In the genomic region with DNA sequence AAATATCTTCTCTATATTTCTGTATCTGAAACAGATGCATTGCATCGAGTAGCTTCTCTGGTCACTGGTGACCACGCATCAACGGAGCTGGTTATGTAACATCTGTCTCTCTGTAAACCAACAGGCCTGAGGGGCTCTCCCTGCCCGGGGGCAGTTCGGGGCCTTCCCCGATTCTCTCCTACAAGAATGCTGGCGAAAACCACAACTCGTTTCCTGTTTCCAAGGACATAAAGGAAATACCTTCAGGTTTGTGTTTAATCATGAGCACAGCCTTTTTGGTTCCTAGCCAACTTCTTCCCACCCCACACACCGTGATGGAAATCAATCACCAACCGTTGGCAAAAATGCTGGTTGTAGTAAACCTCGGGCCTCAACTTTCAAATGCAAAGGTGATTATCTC, we compare ENCODE assay signal across 18 cellular contexts. TPM values are rescaled to one million over a fixed set of nuclear protein-coding genes. Genes with fewer than 3 reads are reported as not detected.
A peak's percentile ranks its signal among the peaks of the same experiment; 100 is the strongest.
DNase-seq lines count a peak whose midpoint lies in the region; ATAC-seq, FAIRE-seq and TF ChIP-seq lines count a peak whose summit lies in the region.
"Had no signal": no experiment of that assay in that cellular context is flagged by ENCODE, and none has a peak within 500 bp of the region (broad histone marks: within the 10 kb centered on the region; RNA-seq: fewer than 3 reads in every experiment).

No MANE protein-coding gene starts in this region.

- no peaks in the 10 kb centered on the region for H3K27me3 ChIP-seq in vagina
- H3K27me3 ChIP-seq in small intestine (ENCODE audit: control insufficient read depth in 2 of 2, insufficient read depth in 2 of 2, low read length in 2 of 2), result no peaks in the 10 kb centered on the region
- H3K27me3 ChIP-seq: neural progenitor cell had no signal

- H3K9me3 ChIP-seq in vagina (no peaks in the 10 kb centered on the region), small intestine (ENCODE audit: control insufficient read depth, low read depth) (no peaks in the 10 kb centered on the region)
- H3K9me3 ChIP-seq: stomach had no signal

- ATAC-seq in GM18909 (IDR thresholded peaks at IDR 0.05; ENCODE audit: poor library complexity, unreplicated experiment) (peak; percentile 33), HG03432 (IDR thresholded peaks at IDR 0.05; ENCODE audit: unreplicated experiment) (peak; percentile 49), SK-N-SH treated with all-trans-retinoic acid at 6 μM for 48 hours (peak; percentile 15), left cardiac atrium (no peak)

- H3K36me3 ChIP-seq in vagina, result no peaks in the 10 kb centered on the region
- no peaks in the 10 kb centered on the region for H3K36me3 ChIP-seq in small intestine (ENCODE audit: control insufficient read depth in 2 of 2, insufficient read depth in 2 of 2, low read length in 2 of 2)
- H3K36me3 ChIP-seq: neural progenitor cell had no signal

- no peak for TF ChIP-seq CTCF in vagina (IDR thresholded peaks at IDR 0.05)

- H3K4me3 ChIP-seq in vagina, result no peak overlapping the region
- H3K4me3 ChIP-seq in small intestine (ENCODE audit: low read depth in 1 of 2, low read length in 2 of 2), result no peak overlapping the region
- H3K4me3 ChIP-seq: neural progenitor cell, stomach had no signal

- no peak for TF ChIP-seq POLR2A in vagina (IDR thresholded peaks at IDR 0.05)

- no peak for FAIRE-seq in small intestine (lab: Jason Lieb, UNC)

- intact Hi-C loops in left cardiac atrium (cut with DNase I) (no loop called here), vagina (cut with DNase I) (no loop called here)

- no peak overlapping the region for H3K27ac ChIP-seq in vagina
- no peak overlapping the region for H3K27ac ChIP-seq in small intestine (ENCODE audit: low read depth in 1 of 2, low read length in 1 of 2)
- H3K27ac ChIP-seq: neural progenitor cell, stomach, VCaP had no signal

- 56 to 77% (median 66%) methylated on average over 11 of the region's 11 CpGs for WGBS in small intestine, 3 donors

- DNase-seq in kidney tubule cell (ENCODE audit: low spot score), result peak; percentile 89
- no peak for DNase-seq in left cardiac atrium
- no peak for DNase-seq in SW480 (ENCODE audit: low spot score)
- no peak for DNase-seq in vagina (ENCODE audit: extremely low spot score in 2 of 2)
- no peak for DNase-seq in small intestine
- DNase-seq: activated CD8-positive, alpha-beta memory T cell treated with anti-CD3 and anti-CD28 coated beads for 24 hours; activated naive CD4-positive, alpha-beta T cell; DND-41; Karpas-422; NCI-H1694 treated with DMSO at 0.1 percent for 48 hours; NCI-H524 treated with DMSO at 0.1 percent for 48 hours; SHP77 treated with DMSO at 0.1 percent for 48 hours; stomach had no signal

- H3K4me1 ChIP-seq in vagina (no peaks in the 10 kb centered on the region), small intestine (ENCODE audit: control insufficient read depth in 2 of 2, insufficient read depth in 1 of 2, low read depth in 1 of 2, low read length in 1 of 2) (no peaks in the 10 kb centered on the region)
- H3K4me1 ChIP-seq: stomach had no signal

TF ChIP-seq in SK-N-SH treated with all-trans-retinoic acid at 6 μM for 48 hours, 23 proteins besides CTCF, POLR2A, EP300 and RAD21:
- no peak for TF ChIP-seq ZC3H10 (CRISPR knock-in tag; IDR thresholded peaks at IDR 0.05)
- no peak for TF ChIP-seq ARNTL (CRISPR knock-in tag; IDR thresholded peaks at IDR 0.05; ENCODE audit: borderline replicate concordance, low read depth)
- no peak for TF ChIP-seq ESRRG (CRISPR knock-in tag; IDR thresholded peaks at IDR 0.05)
- no peak for TF ChIP-seq GLIS3 (CRISPR knock-in tag; IDR thresholded peaks at IDR 0.05)
- TF ChIP-seq OSR1 (CRISPR knock-in tag; IDR thresholded peaks at IDR 0.05), result no peak
- TF ChIP-seq, protein P1, sequence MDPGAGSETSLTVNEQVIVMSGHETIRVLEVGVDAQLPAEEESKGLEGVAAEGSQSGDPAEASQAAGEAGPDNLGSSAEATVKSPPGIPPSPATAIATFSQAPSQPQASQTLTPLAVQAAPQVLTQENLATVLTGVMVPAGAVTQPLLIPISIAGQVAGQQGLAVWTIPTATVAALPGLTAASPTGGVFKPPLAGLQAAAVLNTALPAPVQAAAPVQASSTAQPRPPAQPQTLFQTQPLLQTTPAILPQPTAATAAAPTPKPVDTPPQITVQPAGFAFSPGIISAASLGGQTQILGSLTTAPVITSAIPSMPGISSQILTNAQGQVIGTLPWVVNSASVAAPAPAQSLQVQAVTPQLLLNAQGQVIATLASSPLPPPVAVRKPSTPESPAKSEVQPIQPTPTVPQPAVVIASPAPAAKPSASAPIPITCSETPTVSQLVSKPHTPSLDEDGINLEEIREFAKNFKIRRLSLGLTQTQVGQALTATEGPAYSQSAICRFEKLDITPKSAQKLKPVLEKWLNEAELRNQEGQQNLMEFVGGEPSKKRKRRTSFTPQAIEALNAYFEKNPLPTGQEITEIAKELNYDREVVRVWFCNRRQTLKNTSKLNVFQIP (CRISPR knock-in tag; IDR thresholded peaks at IDR 0.05; ENCODE audit: borderline replicate concordance, low read depth), result no peak
- TF ChIP-seq, protein P2, sequence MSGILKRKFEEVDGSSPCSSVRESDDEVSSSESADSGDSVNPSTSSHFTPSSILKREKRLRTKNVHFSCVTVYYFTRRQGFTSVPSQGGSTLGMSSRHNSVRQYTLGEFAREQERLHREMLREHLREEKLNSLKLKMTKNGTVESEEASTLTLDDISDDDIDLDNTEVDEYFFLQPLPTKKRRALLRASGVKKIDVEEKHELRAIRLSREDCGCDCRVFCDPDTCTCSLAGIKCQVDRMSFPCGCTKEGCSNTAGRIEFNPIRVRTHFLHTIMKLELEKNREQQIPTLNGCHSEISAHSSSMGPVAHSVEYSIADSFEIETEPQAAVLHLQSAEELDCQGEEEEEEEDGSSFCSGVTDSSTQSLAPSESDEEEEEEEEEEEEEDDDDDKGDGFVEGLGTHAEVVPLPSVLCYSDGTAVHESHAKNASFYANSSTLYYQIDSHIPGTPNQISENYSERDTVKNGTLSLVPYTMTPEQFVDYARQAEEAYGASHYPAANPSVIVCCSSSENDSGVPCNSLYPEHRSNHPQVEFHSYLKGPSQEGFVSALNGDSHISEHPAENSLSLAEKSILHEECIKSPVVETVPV (CRISPR knock-in tag; IDR thresholded peaks at IDR 0.05), result no peak
- TF ChIP-seq CSDC2 (CRISPR knock-in tag; IDR thresholded peaks at IDR 0.05), result no peak
- no peak for TF ChIP-seq ZNF70 (CRISPR knock-in tag; IDR thresholded peaks at IDR 0.05)
- no peak for TF ChIP-seq ISL1 (CRISPR knock-in tag; IDR thresholded peaks at IDR 0.05)
- TF ChIP-seq TOX (CRISPR knock-in tag; IDR thresholded peaks at IDR 0.05; ENCODE audit: borderline replicate concordance), result no peak
- no peak for TF ChIP-seq TCF4 (CRISPR knock-in tag; IDR thresholded peaks at IDR 0.05; ENCODE audit: borderline replicate concordance)
- TF ChIP-seq ZNF8 (CRISPR knock-in tag; IDR thresholded peaks at IDR 0.05), result no peak
- no peak for TF ChIP-seq ZFP30 (CRISPR knock-in tag; IDR thresholded peaks at IDR 0.05)
- TF ChIP-seq, protein P3, sequence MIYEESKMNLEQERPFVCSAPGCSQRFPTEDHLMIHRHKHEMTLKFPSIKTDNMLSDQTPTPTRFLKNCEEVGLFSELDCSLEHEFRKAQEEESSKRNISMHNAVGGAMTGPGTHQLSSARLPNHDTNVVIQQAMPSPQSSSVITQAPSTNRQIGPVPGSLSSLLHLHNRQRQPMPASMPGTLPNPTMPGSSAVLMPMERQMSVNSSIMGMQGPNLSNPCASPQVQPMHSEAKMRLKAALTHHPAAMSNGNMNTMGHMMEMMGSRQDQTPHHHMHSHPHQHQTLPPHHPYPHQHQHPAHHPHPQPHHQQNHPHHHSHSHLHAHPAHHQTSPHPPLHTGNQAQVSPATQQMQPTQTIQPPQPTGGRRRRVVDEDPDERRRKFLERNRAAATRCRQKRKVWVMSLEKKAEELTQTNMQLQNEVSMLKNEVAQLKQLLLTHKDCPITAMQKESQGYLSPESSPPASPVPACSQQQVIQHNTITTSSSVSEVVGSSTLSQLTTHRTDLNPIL (CRISPR knock-in tag; IDR thresholded peaks at IDR 0.05; ENCODE audit: low read depth), result no peak

RNA-seq across cellular contexts. Expression of a gene that starts 25.1 kb away (rescaled TPM):
- total RNA-seq in left cardiac atrium, result under 1 TPM; 0.18 to 0.26 TPM
- total RNA-seq in vagina, result 0.98 TPM
- under 1 TPM in 1 of 3 donors, not detected in 2; 0.46 TPM for polyA plus RNA-seq in small intestine

Comparison
In these comparisons a context has a peak if more than half of its experiments do, and no peak if none do; other contexts are left out.
1. ATAC-seq: peak in GM18909 (single experiment), HG03432 (single experiment) and SK-N-SH treated with all-trans-retinoic acid at 6 μM for 48 hours (single experiment); none in left cardiac atrium (0 of 2).